In genomic region chr7:92813390-92814024, GRCh38 we compare ENCODE assay signal across 8 cellular contexts. TPM values are rescaled to one million over a fixed set of nuclear protein-coding genes. Genes with fewer than 3 reads are reported as not detected.
DNase-seq lines count a peak whose midpoint lies in the region; ATAC-seq, FAIRE-seq and TF ChIP-seq lines count a peak whose summit lies in the region.

No MANE protein-coding gene starts in this region.

- peaks cover 50 to 71% (median 66%) of the 10 kb centered on the region in 3 donors for H3K4me1 Mint-ChIP-seq in T-cell
- peaks cover 17 to 61% (median 43%) of the 10 kb centered on the region in 4 donors for H3K4me1 Mint-ChIP-seq in naive thymus-derived CD8-positive, alpha-beta T cell

- peaks cover 0 to 8% (median 0%) of the 10 kb centered on the region in 3 donors for H3K9me3 ChIP-seq in gastroesophageal sphincter

- no peaks in the 10 kb centered on the region for H3K27me3 ChIP-seq in gastroesophageal sphincter

- peaks cover 9 to 11% (median 9%) of the 10 kb centered on the region in 3 donors for H3K9me3 Mint-ChIP-seq in T-cell
- H3K9me3 Mint-ChIP-seq in naive thymus-derived CD8-positive, alpha-beta T cell = peaks cover 0 to 15% (median 6%) of the 10 kb centered on the region in 9 donors

- peak overlapping the region; percentile 68 to 79 for H3K27ac Mint-ChIP-seq in T-cell
- H3K27ac Mint-ChIP-seq in naive thymus-derived CD8-positive, alpha-beta T cell = peak overlapping the region in 9 of 10 donors; percentile 41 to 84 (median 66)

- no peak overlapping the region for H3K27ac ChIP-seq in gastroesophageal sphincter

- H3K27me3 Mint-ChIP-seq in T-cell = no peaks in the 10 kb centered on the region
- H3K27me3 Mint-ChIP-seq in naive thymus-derived CD8-positive, alpha-beta T cell = no peaks in the 10 kb centered on the region

- peak; percentile 95 for FAIRE-seq in GM19239 (lab: Jason Lieb, UNC)

- no peak overlapping the region for H3K4me3 ChIP-seq in gastroesophageal sphincter

- no peak for TF ChIP-seq CTCF in GM13977 (IDR thresholded peaks at IDR 0.05; ENCODE audit: extremely low read depth, insufficient read depth, missing control alignments)
- TF ChIP-seq CTCF in gastroesophageal sphincter (IDR thresholded peaks at IDR 0.05) = no peak

- WGBS in gastroesophageal sphincter (ENCODE audit: low coverage in 1 of 2), 2 donors = 24 to 37% methylated on average over 4 of the region's 4 CpGs

- no peaks in the 10 kb centered on the region for H3K36me3 ChIP-seq in gastroesophageal sphincter

- peaks cover 18% of the 10 kb centered on the region for H3K36me3 Mint-ChIP-seq in T-cell
- peaks cover 5 to 10% (median 9%) of the 10 kb centered on the region in 3 donors for H3K36me3 Mint-ChIP-seq in naive thymus-derived CD8-positive, alpha-beta T cell

- peaks cover 6 to 50% (median 7%) of the 10 kb centered on the region in 3 donors for H3K4me1 ChIP-seq in gastroesophageal sphincter

- POLR2A ChIA-PET in T-cell (lab: Charles Lee) = no interaction called here
- POLR2A ChIA-PET in naive thymus-derived CD8-positive, alpha-beta T cell (lab: Charles Lee) = interaction anchor here (0.7 kb wide), 1 partner anchor 18 kb away, joined by 6 read pairs; no protein-coding TSS in a partner anchor

- ATAC-seq in HG03159 (IDR thresholded peaks at IDR 0.05; ENCODE audit: unreplicated experiment) (peak; percentile 53), T-cell (replicated peaks in 1 of 4) (peak; percentile 69 to 87 (median 74)), gastroesophageal sphincter (no peak)
- ATAC-seq in naive thymus-derived CD8-positive, alpha-beta T cell = peak; percentile 81 to 86

- TF ChIP-seq EP300 in gastroesophageal sphincter (IDR thresholded peaks at IDR 0.05) = no peak

- CTCF ChIA-PET in T-cell (lab: Charles Lee) = interaction anchor here in 1 of 2 donors (0.5 to 2.6 kb wide), 4 partner anchors 10 to 25 kb away, joined by 3 to 14 read pairs (median 6); no protein-coding TSS in a partner anchor

- H3K4me3 Mint-ChIP-seq in T-cell = peak overlapping the region; percentile 43 to 70 (median 49)
- H3K4me3 Mint-ChIP-seq in naive thymus-derived CD8-positive, alpha-beta T cell = peak overlapping the region; percentile 7 to 74 (median 62)

- DNase-seq in AG08395 (ENCODE audit: low spot score) (peak; percentile 20), GM19239 (ENCODE audit: insufficient read length, low spot score) (no peak), T-cell (no peak), GM13977 (ENCODE audit: low spot score) (no peak), GF-D8 (lab: John Stamatoyannopoulos, UW) (no peak)
- peak in 3 of 10 donors; percentile 41 to 57 (median 51) for DNase-seq in naive thymus-derived CD8-positive, alpha-beta T cell

- no peak for TF ChIP-seq POLR2A in gastroesophageal sphincter (IDR thresholded peaks at IDR 0.05)

- in situ Hi-C loops in GM13977 (cut with MboI; ENCODE audit: low pct_unique_long_range_greater_than_20kb, low sequenced_read_pairs, unreplicated experiment) = no loop called here

RNA-seq across cellular contexts. Expression of gene CDK6, which starts 22.9 kb away (rescaled TPM):
- 100 to 1,000 TPM in 1 of 5 donors, 10 to 100 TPM in 4; 29.8 to 107 (median 43.9) TPM for total RNA-seq in T-cell
- total RNA-seq in naive thymus-derived CD8-positive, alpha-beta T cell = 10 to 100 TPM; 12.4 to 12.9 TPM
- polyA plus RNA-seq in naive thymus-derived CD8-positive, alpha-beta T cell = 10 to 100 TPM; 10.1 to 29.4 (median 17.7) TPM
- total RNA-seq in gastroesophageal sphincter = 10 to 100 TPM; 19.7 to 51.1 (median 33.8) TPM
